17 cellular contexts compared by ENCODE assay signal in the genomic region with DNA sequence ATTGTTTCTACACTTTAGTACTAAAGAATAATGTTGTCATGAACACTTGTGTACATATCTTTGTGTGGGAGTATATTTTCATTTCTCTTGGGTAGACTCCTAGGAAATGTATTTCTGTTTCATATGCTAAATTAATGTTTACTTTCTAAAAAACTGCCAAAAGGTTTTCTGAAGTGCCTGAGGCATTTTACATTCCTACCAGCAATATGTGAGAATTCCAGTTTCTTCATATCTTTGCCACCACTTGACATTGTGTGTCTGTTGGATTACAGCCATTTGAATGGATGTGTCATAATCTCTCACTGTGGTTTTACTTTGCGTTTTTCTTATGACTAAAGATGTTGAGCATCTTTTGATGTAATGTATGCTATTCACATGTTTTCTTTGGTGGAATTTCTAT.
DNase-seq lines count a peak whose midpoint lies in the region; ATAC-seq and TF ChIP-seq lines count a peak whose summit lies in the region.
"Had no signal": no experiment of that assay in that cellular context is flagged by ENCODE, and none has a peak within 500 bp of the region (broad histone marks: within the 10 kb centered on the region; RNA-seq: fewer than 3 reads in every experiment).

No MANE protein-coding gene starts in this region.

- no peaks in the 10 kb centered on the region for H3K27me3 Mint-ChIP-seq in activated T-helper 1 cell treated with anti-CD3 and anti-CD28 coated beads, Interleukin-12 subunit alpha, Interleukin-12 subunit beta, Interleukin-2, Interleukin-4 antibody, amounts not matched to agents 30 ng/mL and 10 ng/mL and 1 ng/mL, durations not matched to agents 14 hours and 24 hours and 36 hours (ENCODE audit: insufficient read depth)
- no peaks in the 10 kb centered on the region for H3K27me3 Mint-ChIP-seq in progenitor cell of endocrine pancreas
- H3K27me3 Mint-ChIP-seq: T-cell had no signal

- H3K4me1 ChIP-seq in adipocyte (ENCODE audit: control insufficient read depth, insufficient read depth, low read length) = peaks cover 21% of the 10 kb centered on the region
- H3K4me1 ChIP-seq in foreskin keratinocyte = no peaks in the 10 kb centered on the region
- H3K4me1 ChIP-seq: BLaER1 treated with 17β-estradiol and CSF1 and Interleukin-3, amounts not matched to agents 10 nM and 100 nM had no signal

- no peak overlapping the region for H3K4me3 Mint-ChIP-seq in activated T-helper 1 cell treated with anti-CD3 and anti-CD28 coated beads, Interleukin-12 subunit alpha, Interleukin-12 subunit beta, Interleukin-2, Interleukin-4 antibody, amounts not matched to agents 30 ng/mL and 10 ng/mL and 1 ng/mL, durations not matched to agents 14 hours and 24 hours and 36 hours
- H3K4me3 Mint-ChIP-seq in progenitor cell of endocrine pancreas (ENCODE audit: low read depth) = no peak overlapping the region
- H3K4me3 Mint-ChIP-seq: mesothelial cell of epicardium, T-cell had no signal

- TF ChIP-seq CTCF in foreskin keratinocyte (conservative IDR thresholded peaks at IDR 0.05) = peak; percentile 36
- TF ChIP-seq CTCF in progenitor cell of endocrine pancreas (IDR thresholded peaks at IDR 0.05; ENCODE audit: unreplicated experiment) = no peak

- no peak overlapping the region for H3K9ac ChIP-seq in adipocyte (ENCODE audit: low read length)
- H3K9ac ChIP-seq: BLaER1 treated with 17β-estradiol and CSF1 and Interleukin-3, amounts not matched to agents 10 nM and 100 nM had no signal

- H3K4me1 Mint-ChIP-seq in activated T-helper 1 cell treated with anti-CD3 and anti-CD28 coated beads, Interleukin-12 subunit alpha, Interleukin-12 subunit beta, Interleukin-2, Interleukin-4 antibody, amounts not matched to agents 30 ng/mL and 10 ng/mL and 1 ng/mL, durations not matched to agents 14 hours and 24 hours and 36 hours (ENCODE audit: low read depth) = no peaks in the 10 kb centered on the region
- no peaks in the 10 kb centered on the region for H3K4me1 Mint-ChIP-seq in progenitor cell of endocrine pancreas (ENCODE audit: low read depth)
- H3K4me1 Mint-ChIP-seq: mesothelial cell of epicardium, T-cell had no signal

- H3K27me3 ChIP-seq in adipocyte (replicated peaks; ENCODE audit: control insufficient read depth, insufficient read depth, low read length) (no peaks in the 10 kb centered on the region), foreskin keratinocyte (no peaks in the 10 kb centered on the region)
- H3K27me3 ChIP-seq: BLaER1 treated with 17β-estradiol and CSF1 and Interleukin-3, amounts not matched to agents 10 nM and 100 nM had no signal

- peak; percentile 33 for DNase-seq in ACHN
- DNase-seq in HS-27A (ENCODE audit: low read depth) = peak; percentile 75
- DNase-seq in adipocyte (ENCODE audit: low read depth) = peak; percentile 92
- peak; percentile 94 to 97 for DNase-seq in foreskin keratinocyte
- no peak for DNase-seq in activated T-helper 1 cell treated with anti-CD3 and anti-CD28 coated beads, Interleukin-12 subunit alpha, Interleukin-12 subunit beta, Interleukin-2, Interleukin-4 antibody, amounts not matched to agents 30 ng/mL and 10 ng/mL and 1 ng/mL, durations not matched to agents 14 hours and 24 hours and 36 hours (ENCODE audit: low spot score)
- DNase-seq in activated CD4-positive, alpha-beta T cell treated with anti-CD3 and anti-CD28 coated beads for 4 hours = no peak
- no peak for DNase-seq in progenitor cell of endocrine pancreas (ENCODE audit: low spot score, unreplicated experiment)
- no peak for DNase-seq in cardiac septum (ENCODE audit: low spot score)
- DNase-seq: activated CD4-positive, alpha-beta T cell treated with anti-CD3 and anti-CD28 coated beads, Interleukin-2, amount 50 U/mL, for 4 hours; activated naive CD4-positive, alpha-beta T cell treated with Interleukin-2 at 50 U/mL for 16 hours; dermis blood vessel endothelial cell; GDM1; hippocampal formation; NCI-H1436 treated with DMSO at 0.1 percent for 48 hours; T-cell had no signal

- no peaks in the 10 kb centered on the region for H3K36me3 ChIP-seq in adipocyte (ENCODE audit: control insufficient read depth, insufficient read depth, low read length, severe bottlenecking)
- H3K36me3 ChIP-seq: BLaER1 treated with 17β-estradiol and CSF1 and Interleukin-3, amounts not matched to agents 10 nM and 100 nM had no signal

- H3K27ac Mint-ChIP-seq in activated T-helper 1 cell treated with anti-CD3 and anti-CD28 coated beads, Interleukin-12 subunit alpha, Interleukin-12 subunit beta, Interleukin-2, Interleukin-4 antibody, amounts not matched to agents 30 ng/mL and 10 ng/mL and 1 ng/mL, durations not matched to agents 14 hours and 24 hours and 36 hours = no peak overlapping the region
- H3K27ac Mint-ChIP-seq in progenitor cell of endocrine pancreas = no peak overlapping the region
- H3K27ac Mint-ChIP-seq: mesothelial cell of epicardium, T-cell had no signal

- no peaks in the 10 kb centered on the region for H3K36me3 Mint-ChIP-seq in activated T-helper 1 cell treated with anti-CD3 and anti-CD28 coated beads, Interleukin-12 subunit alpha, Interleukin-12 subunit beta, Interleukin-2, Interleukin-4 antibody, amounts not matched to agents 30 ng/mL and 10 ng/mL and 1 ng/mL, durations not matched to agents 14 hours and 24 hours and 36 hours (ENCODE audit: low read depth)
- no peaks in the 10 kb centered on the region for H3K36me3 Mint-ChIP-seq in progenitor cell of endocrine pancreas (ENCODE audit: insufficient read depth)
- H3K36me3 Mint-ChIP-seq: mesothelial cell of epicardium, T-cell had no signal

- peaks cover 4% of the 10 kb centered on the region for H3K9me3 Mint-ChIP-seq in activated T-helper 1 cell treated with anti-CD3 and anti-CD28 coated beads, Interleukin-12 subunit alpha, Interleukin-12 subunit beta, Interleukin-2, Interleukin-4 antibody, amounts not matched to agents 30 ng/mL and 10 ng/mL and 1 ng/mL, durations not matched to agents 14 hours and 24 hours and 36 hours
- H3K9me3 Mint-ChIP-seq in progenitor cell of endocrine pancreas (ENCODE audit: low read depth) = no peaks in the 10 kb centered on the region

- in situ Hi-C loops in ACHN (cut with HindIII; ENCODE audit: low pct_ligation_motif_present, low pct_unique_long_range_greater_than_20kb, low sequenced_read_pairs) = no loop called here

- H3K9me3 ChIP-seq in adipocyte (ENCODE audit: control insufficient read depth, low read length) = peaks cover 9% of the 10 kb centered on the region

- intact Hi-C loops in activated T-helper 1 cell treated with anti-CD3 and anti-CD28 coated beads, Interleukin-12 subunit alpha, Interleukin-12 subunit beta, Interleukin-2, Interleukin-4 antibody, amounts not matched to agents 30 ng/mL and 10 ng/mL and 1 ng/mL, durations not matched to agents 14 hours and 24 hours and 36 hours (cut with micrococcal nuclease) = no loop called here
- intact Hi-C loops in cardiac septum (cut with DNase I) = no loop called here

- no peak overlapping the region for H3K27ac ChIP-seq in foreskin keratinocyte
- H3K27ac ChIP-seq: BLaER1 treated with 17β-estradiol and CSF1 and Interleukin-3, amounts not matched to agents 10 nM and 100 nM had no signal

- H3K4me3 ChIP-seq in adipocyte (ENCODE audit: low read length) = no peak overlapping the region
- H3K4me3 ChIP-seq: BLaER1 treated with 17β-estradiol and CSF1 and Interleukin-3, amounts not matched to agents 10 nM and 100 nM had no signal

- peak; percentile 98 for ATAC-seq in foreskin keratinocyte
- ATAC-seq: T-cell had no signal

Comparison
In these comparisons a context has a peak if more than half of its experiments do, and no peak if none do; other contexts are left out.
1. DNase-seq: peak in ACHN (single experiment), HS-27A (single experiment), adipocyte (single experiment) and foreskin keratinocyte (2 of 2); none in activated T-helper 1 cell treated with anti-CD3 and anti-CD28 coated beads, Interleukin-12 subunit alpha, Interleukin-12 subunit beta, Interleukin-2, Interleukin-4 antibody, amounts not matched to agents 30 ng/mL and 10 ng/mL and 1 ng/mL, durations not matched to agents 14 hours and 24 hours and 36 hours (single experiment), activated CD4-positive, alpha-beta T cell treated with anti-CD3 and anti-CD28 coated beads for 4 hours (0 of 2), progenitor cell of endocrine pancreas (single experiment) and cardiac septum (single experiment).